In the genomic region with DNA sequence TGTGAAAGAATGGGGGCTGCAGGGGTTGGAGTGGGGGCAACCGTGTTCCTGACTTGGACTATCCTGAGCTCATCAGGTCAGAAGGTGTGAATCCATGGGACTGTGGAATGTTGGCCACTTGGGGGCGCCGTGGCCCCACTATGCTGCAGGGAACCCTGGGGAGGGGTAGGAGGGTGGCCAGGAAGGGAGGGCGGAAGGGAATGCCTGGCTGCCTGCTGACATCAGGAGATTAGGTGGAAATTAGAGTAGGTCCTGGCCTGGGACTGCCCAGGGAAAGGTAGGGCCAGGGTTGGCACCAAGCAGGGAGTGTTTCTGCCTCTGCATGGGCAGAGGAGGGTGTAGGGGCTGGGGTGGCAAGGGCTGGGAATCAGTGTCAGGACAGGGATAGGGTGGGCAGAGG, we compare ENCODE assay signal across 8 cellular contexts.
DNase-seq lines count a peak whose midpoint lies in the region; ATAC-seq and TF ChIP-seq lines count a peak whose summit lies in the region.

No MANE protein-coding gene starts in this region.

- intact Hi-C loops in esophagus muscularis mucosa (cut with DNase I), result no loop called here

- H3K27ac ChIP-seq in esophagus muscularis mucosa (replicated peaks in 1 of 4), result no peak overlapping the region

- H3K36me3 Mint-ChIP-seq in stimulated activated memory B cell treated with anti-CD40 and anti-IgM and Interleukin-4, amounts not matched to agents 10 μg/mL and 1 μg/mL and 100 μg/mL, for 72 hours, result no peaks in the 10 kb centered on the region

- H3K4me3 Mint-ChIP-seq in stimulated activated memory B cell treated with anti-CD40 and anti-IgM and Interleukin-4, amounts not matched to agents 10 μg/mL and 1 μg/mL and 100 μg/mL, for 72 hours, result no peak overlapping the region

- TF ChIP-seq CTCF in Loucy (conservative IDR thresholded peaks at IDR 0.05; ENCODE audit: low read length), result peak; percentile 89
- TF ChIP-seq CTCF in esophagus muscularis mucosa (IDR thresholded peaks at IDR 0.05), result no peak

- peak; percentile 28 for DNase-seq in NCI-H2029 (lab: John Stamatoyannopoulos, UW)
- DNase-seq in NCI-H2029 treated with DMSO at 0.1 percent for 48 hours (lab: John Stamatoyannopoulos, UW), result no peak
- DNase-seq in activated T-cell treated with anti-CD3 and anti-CD28 coated beads, Interleukin-2, amount 50 U/mL, for 1 hour, result peak; percentile 57
- DNase-seq in iPS-NIHi7 (ENCODE audit: extremely low spot score), result peak; percentile 91
- no peak for DNase-seq in NCI-H226
- no peak for DNase-seq in esophagus muscularis mucosa (ENCODE audit: extremely low spot score)

- H3K27me3 Mint-ChIP-seq in stimulated activated memory B cell treated with anti-CD40 and anti-IgM and Interleukin-4, amounts not matched to agents 10 μg/mL and 1 μg/mL and 100 μg/mL, for 72 hours, result peaks cover 39% of the 10 kb centered on the region

- WGBS in esophagus muscularis mucosa, result 23% methylated on average over 4 of the region's 4 CpGs

- H3K27me3 ChIP-seq in Loucy (ENCODE audit: insufficient read depth, low read length, poor library complexity, severe bottlenecking) (no peaks in the 10 kb centered on the region), esophagus muscularis mucosa (peaks cover 0 to 31% (median 0%) of the 10 kb centered on the region in 4 donors)

- H3K4me1 Mint-ChIP-seq in stimulated activated memory B cell treated with anti-CD40 and anti-IgM and Interleukin-4, amounts not matched to agents 10 μg/mL and 1 μg/mL and 100 μg/mL, for 72 hours, result no peaks in the 10 kb centered on the region

- peaks cover 60% of the 10 kb centered on the region for H3K4me1 ChIP-seq in Loucy (ENCODE audit: insufficient read depth, low read length, poor library complexity, severe bottlenecking)
- no peaks in the 10 kb centered on the region for H3K4me1 ChIP-seq in esophagus muscularis mucosa

- H4K20me1 ChIP-seq in Loucy (ENCODE audit: insufficient read depth, low read length, poor library complexity, severe bottlenecking), result no peaks in the 10 kb centered on the region

- H3K36me3 ChIP-seq in Loucy (ENCODE audit: insufficient read depth, low read length) (no peaks in the 10 kb centered on the region), esophagus muscularis mucosa (no peaks in the 10 kb centered on the region)

- ATAC-seq in stimulated activated memory B cell treated with anti-CD40 and anti-IgM and Interleukin-4, amounts not matched to agents 10 μg/mL and 1 μg/mL and 100 μg/mL, for 72 hours, result peak; percentile 37

- no peak for TF ChIP-seq EP300 in esophagus muscularis mucosa (IDR thresholded peaks at IDR 0.05)

- H3K9ac ChIP-seq in Loucy (ENCODE audit: low read depth, low read length, poor library complexity, severe bottlenecking), result peak overlapping the region; percentile 68

- no peak for TF ChIP-seq POLR2A in esophagus muscularis mucosa (IDR thresholded peaks at IDR 0.05; ENCODE audit: low read depth)

- no peaks in the 10 kb centered on the region for H3K79me2 ChIP-seq in Loucy (ENCODE audit: insufficient read depth, low read length)

- H3K9me2 ChIP-seq in Loucy (replicated peaks; ENCODE audit: low read depth, low read length), result no peaks in the 10 kb centered on the region

- H3F3A ChIP-seq in Loucy (ENCODE audit: low read depth), result peaks cover 17% of the 10 kb centered on the region

- no peak overlapping the region for H3K27ac Mint-ChIP-seq in stimulated activated memory B cell treated with anti-CD40 and anti-IgM and Interleukin-4, amounts not matched to agents 10 μg/mL and 1 μg/mL and 100 μg/mL, for 72 hours

- peak overlapping the region; percentile 15; the same call in 1 of the 2 replicates for H2AFZ ChIP-seq in Loucy (ENCODE audit: low read length)

- no peaks in the 10 kb centered on the region for H3K9me3 ChIP-seq in Loucy (ENCODE audit: insufficient read depth, low read depth, low read length)
- H3K9me3 ChIP-seq in esophagus muscularis mucosa, result no peaks in the 10 kb centered on the region

- H3K4me2 ChIP-seq in Loucy (ENCODE audit: low read depth, low read length, poor library complexity, severe bottlenecking), result peak overlapping the region; percentile 63

- H3K9me3 Mint-ChIP-seq in stimulated activated memory B cell treated with anti-CD40 and anti-IgM and Interleukin-4, amounts not matched to agents 10 μg/mL and 1 μg/mL and 100 μg/mL, for 72 hours, result no peaks in the 10 kb centered on the region

- H3K4me3 ChIP-seq in Loucy (ENCODE audit: low read length, poor library complexity, severe bottlenecking), result peak overlapping the region; percentile 41
- H3K4me3 ChIP-seq in esophagus muscularis mucosa, result no peak overlapping the region

Comparison
In these comparisons a context has a peak if more than half of its experiments do, and no peak if none do; other contexts are left out.
1. DNase-seq: peak in NCI-H2029 (single experiment), activated T-cell treated with anti-CD3 and anti-CD28 coated beads, Interleukin-2, amount 50 U/mL, for 1 hour (single experiment) and iPS-NIHi7 (single experiment); none in NCI-H2029 treated with DMSO at 0.1 percent for 48 hours (single experiment), NCI-H226 (single experiment) and esophagus muscularis mucosa (single experiment).